Comparison of ENCODE assay signal across 25 cellular contexts in genomic region chr18:47716632-47717185, GRCh38.
DNase-seq lines count a peak whose midpoint lies in the region; ATAC-seq and TF ChIP-seq lines count a peak whose summit lies in the region.
"Had no signal": no experiment of that assay in that cellular context is flagged by ENCODE, and none has a peak within 500 bp of the region (broad histone marks: within the 10 kb centered on the region; RNA-seq: fewer than 3 reads in every experiment).

No MANE protein-coding gene starts in this region.

- in situ Hi-C loops in transverse colon (cut with MboI; ENCODE audit: low pct_ligation_motif_present in 1 of 4, low pct_unique_long_range_greater_than_20kb in 1 of 4, low sequenced_read_pairs in 3 of 4): no loop called here

- intact Hi-C loops in left colon (cut with DNase I, micrococcal nuclease) (no loop called here), mucosa of descending colon (cut with DNase I, micrococcal nuclease) (no loop called here), sigmoid colon (cut with DNase I) (no loop called here), transverse colon (cut with DNase I; ENCODE audit: low total_unique reads) (no loop called here), Right ventricle myocardium superior (cut with DNase I) (no loop called here)

- 5 to 32% methylated on average over 6 of the region's 6 CpGs for WGBS in sigmoid colon, 2 donors
- WGBS in transverse colon (ENCODE audit: low coverage in 1 of 2), 2 donors: 10 to 12% methylated on average over 5 to 6 of the region's 6 CpGs

- H3K36me3 ChIP-seq in mucosa of descending colon (ENCODE audit: low read depth) (no peaks in the 10 kb centered on the region), sigmoid colon (no peaks in the 10 kb centered on the region), transverse colon (no peaks in the 10 kb centered on the region)
- H3K36me3 ChIP-seq: BE2C, BLaER1 had no signal

- no peak for TF ChIP-seq CTCF in mucosa of descending colon (IDR thresholded peaks at IDR 0.05)
- no peak for TF ChIP-seq CTCF in sigmoid colon (IDR thresholded peaks at IDR 0.05)
- TF ChIP-seq CTCF in transverse colon (IDR thresholded peaks at IDR 0.05): no peak

- DNase-seq in left colon: peak; percentile 44 to 52
- peak in 2 of 3 donors; percentile 49 to 67 for DNase-seq in mucosa of descending colon
- DNase-seq in sigmoid colon: peak; percentile 12
- DNase-seq in transverse colon: peak; percentile 48
- no peak for DNase-seq in stimulated activated CD4-positive, alpha-beta T cell treated with anti-CD3 and anti-CD28 coated beads, Interleukin-4, amount 100 ng/mL, for 24 hours
- no peak for DNase-seq in NCI-H1092 treated with DMSO at 0.1 percent for 48 hours (lab: John Stamatoyannopoulos, UW)
- DNase-seq in Right ventricle myocardium superior: no peak
- no peak for DNase-seq in activated CD4-positive, alpha-beta T cell treated with anti-CD3 and anti-CD28 coated beads, Interleukin-2, amount 50 U/mL, for 48 hours
- DNase-seq: 8988T; ACHN; BE2C; C1 segment of cervical spinal cord; CD4-positive, alpha-beta memory T cell; CD4-positive, CD25-positive, alpha-beta regulatory T cell; CD8-positive, alpha-beta memory T cell; COR-L47; DMS 273 treated with DMSO at 0.1 percent for 48 hours; DMS153; DMS53; DMS79; DND-41; EL; GDM1 had no signal

- no peak overlapping the region for H3K27ac ChIP-seq in sigmoid colon
- H3K27ac ChIP-seq in transverse colon: peak overlapping the region; percentile 68 to 82 (median 73)
- H3K27ac ChIP-seq: BLaER1 had no signal

- no peaks in the 10 kb centered on the region for H3K9me3 ChIP-seq in mucosa of descending colon
- H3K9me3 ChIP-seq in sigmoid colon: no peaks in the 10 kb centered on the region
- H3K9me3 ChIP-seq in transverse colon: no peaks in the 10 kb centered on the region
- H3K9me3 ChIP-seq: BE2C, BLaER1 had no signal

- no peak for TF ChIP-seq EP300 in sigmoid colon (IDR thresholded peaks at IDR 0.05)
- no peak for TF ChIP-seq EP300 in transverse colon (IDR thresholded peaks at IDR 0.05; ENCODE audit: low read depth)

- H3K4me3 ChIP-seq in mucosa of descending colon: no peak overlapping the region
- H3K4me3 ChIP-seq in sigmoid colon: no peak overlapping the region
- H3K4me3 ChIP-seq in transverse colon: no peak overlapping the region
- H3K4me3 ChIP-seq: BLaER1, GM12878 had no signal

- H3K4me1 ChIP-seq in mucosa of descending colon (ENCODE audit: low read depth): peaks cover 13% of the 10 kb centered on the region
- no peaks in the 10 kb centered on the region for H3K4me1 ChIP-seq in sigmoid colon
- H3K4me1 ChIP-seq in transverse colon: peaks cover 0 to 25% (median 9%) of the 10 kb centered on the region in 4 donors
- H3K4me1 ChIP-seq: BE2C, BLaER1 had no signal

- ATAC-seq in left colon (peak; percentile 93), mucosa of descending colon (peak; percentile 93), Right ventricle myocardium superior (ENCODE audit: poor library complexity) (no peak)
- ATAC-seq: GM12878 had no signal

- no peak for TF ChIP-seq POLR2A in sigmoid colon (IDR thresholded peaks at IDR 0.05)
- TF ChIP-seq POLR2A in transverse colon (IDR thresholded peaks at IDR 0.05): no peak

- H3K27me3 ChIP-seq in sigmoid colon (no peaks in the 10 kb centered on the region), transverse colon (no peaks in the 10 kb centered on the region)
- H3K27me3 ChIP-seq: BE2C, BLaER1 had no signal

Comparison
In these comparisons a context has a peak if more than half of its experiments do, and no peak if none do; other contexts are left out.
1. DNase-seq: peak in left colon (2 of 2), mucosa of descending colon (2 of 3), sigmoid colon (single experiment) and transverse colon (single experiment); none in stimulated activated CD4-positive, alpha-beta T cell treated with anti-CD3 and anti-CD28 coated beads, Interleukin-4, amount 100 ng/mL, for 24 hours (single experiment), NCI-H1092 treated with DMSO at 0.1 percent for 48 hours (single experiment), Right ventricle myocardium superior (single experiment) and activated CD4-positive, alpha-beta T cell treated with anti-CD3 and anti-CD28 coated beads, Interleukin-2, amount 50 U/mL, for 48 hours (0 of 2).
2. H3K27ac ChIP-seq: peak in transverse colon (4 of 4); none in sigmoid colon (0 of 4).